18 cellular contexts compared by ENCODE assay signal in genomic region chr12:107178776-107179175, GRCh38.
"Had no signal": no experiment of that assay in that cellular context is flagged by ENCODE, and none has a peak within 500 bp of the region (broad histone marks: within the 10 kb centered on the region; RNA-seq: fewer than 3 reads in every experiment).

No MANE protein-coding gene starts in this region.

- H3K9me3 ChIP-seq: colonic mucosa, left lung, prostate gland, right atrium auricular region, transverse colon, uterus had no signal

- H3K4me1 Mint-ChIP-seq: activated B cell treated with CpG ODN at 0.5 μM for 24 hours had no signal

- H3K27me3 ChIP-seq: colonic mucosa, right atrium auricular region, transverse colon, uterus had no signal

- H3K27ac Mint-ChIP-seq: activated B cell treated with CpG ODN at 0.5 μM for 24 hours; activated CD4-positive, alpha-beta T cell treated with anti-CD3 and anti-CD28 coated beads, Interleukin-2, amount 10 ng/mL, durations not matched to agents 24 days and 14 days; T-helper 2 cell treated with Interferon-gamma antibody and Interleukin-4, amounts not matched to agents 5 μg/mL and 100 μg/mL, for 36 hours had no signal

- H3K4me1 ChIP-seq: colonic mucosa, left lung, right atrium auricular region, transverse colon, uterus had no signal

- H3K36me3 ChIP-seq: cardiac muscle cell, colonic mucosa, left lung, prostate gland, right atrium auricular region, transverse colon, uterus had no signal

- H3K4me3 Mint-ChIP-seq: activated B cell treated with CpG ODN at 0.5 μM for 24 hours; activated CD4-positive, alpha-beta T cell treated with anti-CD3 and anti-CD28 coated beads, Interleukin-2, amount 10 ng/mL, durations not matched to agents 24 days and 14 days; activated naive CD4-positive, alpha-beta T cell treated with anti-CD3 and anti-CD28 coated beads, Interleukin-2, amount 50 U/mL, for 24 hours; T-helper 2 cell treated with Interferon-gamma antibody and Interleukin-4, amounts not matched to agents 5 μg/mL and 100 μg/mL, for 36 hours had no signal

- H3K36me3 Mint-ChIP-seq: activated naive CD4-positive, alpha-beta T cell treated with anti-CD3 and anti-CD28 coated beads, Interleukin-2, amount 50 U/mL, for 24 hours had no signal

- H3K27ac ChIP-seq: cardiac muscle cell, colonic mucosa, left lung, prostate gland, right atrium auricular region, transverse colon, uterus had no signal

- H3K4me3 ChIP-seq: cardiac muscle cell, colonic mucosa, left lung, prostate gland, right atrium auricular region, transverse colon, uterus had no signal

- ATAC-seq: left lung had no signal

- DNase-seq: activated B cell treated with CpG ODN at 0.5 μM for 24 hours; activated CD4-positive, alpha-beta T cell treated with anti-CD3 and anti-CD28 coated beads, Interleukin-2, amount 10 ng/mL, durations not matched to agents 24 days and 14 days; amygdala; colonic mucosa; left lung; mammary epithelial cell; stimulated activated CD4-positive, alpha-beta T cell treated with anti-CD3 and anti-CD28 coated beads, Interleukin-12 subunit alpha, Interleukin-12 subunit beta, amount 100 ng/mL, for 4 hours; stimulated activated CD4-positive, alpha-beta T cell treated with anti-CD3 and anti-CD28 coated beads, Interleukin-1b, Interleukin-23, amount 100 ng/mL, for 48 hours; stimulated activated CD8-positive, alpha-beta memory T cell treated with anti-CD3 and anti-CD28 coated beads, Interleukin-4, amount 100 ng/mL, for 48 hours; stimulated activated naive CD4-positive, alpha-beta T cell treated with Interleukin-2 at 50 U/mL for 16 hours; SW 1271; transverse colon; uterus had no signal

- H3K9me3 Mint-ChIP-seq: activated CD4-positive, alpha-beta T cell treated with anti-CD3 and anti-CD28 coated beads, Interleukin-2, amount 10 ng/mL, durations not matched to agents 24 days and 14 days; activated naive CD4-positive, alpha-beta T cell treated with anti-CD3 and anti-CD28 coated beads, Interleukin-2, amount 50 U/mL, for 24 hours; T-helper 2 cell treated with Interferon-gamma antibody and Interleukin-4, amounts not matched to agents 5 μg/mL and 100 μg/mL, for 36 hours had no signal
